ENCODE assay signal across 9 cellular contexts in genomic region chr17:40448639-40449261, GRCh38. TPM values are rescaled to one million over a fixed set of nuclear protein-coding genes. Genes with fewer than 3 reads are reported as not detected.
DNase-seq lines count a peak whose midpoint lies in the region; ATAC-seq, FAIRE-seq and TF ChIP-seq lines count a peak whose summit lies in the region.
"Had no signal": no experiment of that assay in that cellular context is flagged by ENCODE, and none has a peak within 500 bp of the region (broad histone marks: within the 10 kb centered on the region; RNA-seq: fewer than 3 reads in every experiment).

No MANE protein-coding gene starts in this region.

- no peak for ATAC-seq in HG03432 (IDR thresholded peaks at IDR 0.05; ENCODE audit: unreplicated experiment)
- ATAC-seq in HG03439 (IDR thresholded peaks at IDR 0.05; ENCODE audit: unreplicated experiment), result no peak

- intact Hi-C loops in posterior cingulate gyrus (cut with DNase I), result no loop called here

- DNase-seq in DMS53 treated with DMSO at 0.1 percent for 48 hours (lab: John Stamatoyannopoulos, UW; ENCODE audit: unreplicated experiment), result peak; percentile 57
- DNase-seq in RCC 7860 (ENCODE audit: low spot score), result peak; percentile 28
- DNase-seq in fibroblast of villous mesenchyme (ENCODE audit: low read depth), result peak; percentile 57
- no peak for DNase-seq in skeletal muscle cell (ENCODE audit: low read depth)
- DNase-seq in posterior cingulate gyrus, result no peak
- DNase-seq in frontal cortex (ENCODE audit: low spot score in 2 of 2), result no peak
- DNase-seq: NCI-H1092 had no signal

- FAIRE-seq in RCC 7860 (lab: Jason Lieb, UNC) (no peak), frontal cortex (lab: Jason Lieb, UNC) (no peak)

- H3K4me3 ChIP-seq in fibroblast of villous mesenchyme (ENCODE audit: low read depth, low read length), result peak overlapping the region; percentile 53
- peak overlapping the region; percentile 99 for H3K4me3 ChIP-seq in skeletal muscle cell (ENCODE audit: low read depth, low read length)

- TF ChIP-seq CTCF in fibroblast of villous mesenchyme (IDR thresholded peaks at IDR 0.05; ENCODE audit: insufficient read depth, low read depth, low read length), result no peak

RNA-seq across cellular contexts. Expression of gene IGFBP4, which starts 5.5 kb away (rescaled TPM):
- total RNA-seq in fibroblast of villous mesenchyme (188 and 225 TPM in 2 replicates), frontal cortex (7.3 TPM)

RNA-seq across cellular contexts. Expression of gene TOP2A, which starts 31.1 kb away (rescaled TPM):
- total RNA-seq in fibroblast of villous mesenchyme (39.9 and 105 TPM in 2 replicates), frontal cortex (19.6 TPM)

RNA-seq across cellular contexts. Expression of gene TNS4, which starts 52.7 kb away (rescaled TPM):
- total RNA-seq in fibroblast of villous mesenchyme (not detected in 2 replicates), frontal cortex (not detected)

Comparison
In these comparisons a context has a peak if more than half of its experiments do, and no peak if none do; other contexts are left out.
1. DNase-seq: peak in DMS53 treated with DMSO at 0.1 percent for 48 hours (single experiment), RCC 7860 (single experiment) and fibroblast of villous mesenchyme (single experiment); none in skeletal muscle cell (single experiment), posterior cingulate gyrus (0 of 10) and frontal cortex (0 of 2).
2. RNA of gene IGFBP4, which starts 5.5 kb away (total RNA-seq): 188 to 225 TPM in fibroblast of villous mesenchyme; 7.3 TPM in frontal cortex (single experiment); every median in the first group is over 10 times any median in the second.